In the genomic region with DNA sequence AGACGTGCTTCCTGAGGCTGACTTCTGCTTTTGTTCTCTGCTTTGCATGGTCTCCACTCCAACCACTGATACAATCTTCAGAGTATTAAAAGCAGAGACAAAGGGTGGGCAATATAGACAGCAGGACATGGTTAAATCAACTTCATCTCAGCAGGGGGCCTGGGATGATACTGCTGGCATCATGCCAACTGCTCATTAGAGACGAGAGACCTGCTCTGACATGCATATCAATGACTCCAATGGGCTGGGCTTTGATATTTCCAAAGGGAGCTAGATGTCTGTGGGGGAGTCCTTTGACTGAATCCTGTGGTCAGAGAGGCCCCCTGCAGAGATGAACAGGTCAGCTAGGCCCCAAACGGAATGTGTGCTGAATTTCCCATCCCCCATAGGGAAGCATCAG, we compare ENCODE assay signal across 14 cellular contexts.
A peak's percentile ranks its signal among the peaks of the same experiment; 100 is the strongest.
DNase-seq lines count a peak whose midpoint lies in the region; ATAC-seq lines count a peak whose summit lies in the region.
"Had no signal": no experiment of that assay in that cellular context is flagged by ENCODE, and none has a peak within 500 bp of the region (broad histone marks: within the 10 kb centered on the region; RNA-seq: fewer than 3 reads in every experiment).

No MANE protein-coding gene starts in this region.

- DNase-seq in NCI-H82 (lab: John Stamatoyannopoulos, UW): peak; percentile 68
- no peak for DNase-seq in NCI-H82 treated with DMSO at 0.1 percent for 48 hours (lab: John Stamatoyannopoulos, UW; ENCODE audit: unreplicated experiment)
- DNase-seq in NCI-H2227 (lab: John Stamatoyannopoulos, UW; ENCODE audit: unreplicated experiment): peak; percentile 88
- DNase-seq in amniotic epithelial cell (ENCODE audit: low read depth): peak; percentile 59
- peak; percentile 68 for DNase-seq in retina
- no peak for DNase-seq in HCEC 1CT
- DNase-seq: activated CD4-positive, alpha-beta T cell treated with anti-CD3 and anti-CD28 coated beads, Interleukin-2, amount 50 U/mL, for 1 hour; activated naive CD8-positive, alpha-beta T cell treated with anti-CD3 and anti-CD28 coated beads, Interleukin-2, amount 10 ng/mL, durations not matched to agents 7 days and 5 days; activated T-cell treated with anti-CD3 and anti-CD28 coated beads, Interleukin-2, amount 50 U/mL, for 1 hour; GM23248; kidney had no signal

- ATAC-seq in HG02610 (IDR thresholded peaks at IDR 0.05; ENCODE audit: unreplicated experiment) (no peak), HG03108 (IDR thresholded peaks at IDR 0.05; ENCODE audit: unreplicated experiment) (no peak)
- ATAC-seq: gastroesophageal sphincter had no signal

Comparison
In these comparisons a context has a peak if more than half of its experiments do, and no peak if none do; other contexts are left out.
1. DNase-seq: peak in NCI-H82 (single experiment), NCI-H2227 (single experiment), amniotic epithelial cell (single experiment) and retina (single experiment); none in NCI-H82 treated with DMSO at 0.1 percent for 48 hours (single experiment) and HCEC 1CT (single experiment).